10 cellular contexts compared by ENCODE assay signal in genomic region chr1:181324797-181325616, GRCh38.
DNase-seq lines count a peak whose midpoint lies in the region; ATAC-seq lines count a peak whose summit lies in the region.
"Had no signal": no experiment of that assay in that cellular context is flagged by ENCODE, and none has a peak within 500 bp of the region (broad histone marks: within the 10 kb centered on the region; RNA-seq: fewer than 3 reads in every experiment).

No MANE protein-coding gene starts in this region.

- peak; percentile 99 for ATAC-seq in activated naive CD8-positive, alpha-beta T cell treated with anti-CD3 and anti-CD28 coated beads, Interleukin-2, amount 50 U/mL, for 24 hours

- peaks cover 4% of the 10 kb centered on the region for H3K27me3 Mint-ChIP-seq in activated naive CD8-positive, alpha-beta T cell treated with anti-CD3 and anti-CD28 coated beads, Interleukin-2, amount 50 U/mL, for 24 hours

- H3K4me1 Mint-ChIP-seq in activated naive CD8-positive, alpha-beta T cell treated with anti-CD3 and anti-CD28 coated beads, Interleukin-2, amount 50 U/mL, for 24 hours = peaks cover 18% of the 10 kb centered on the region
- H3K4me1 Mint-ChIP-seq: CD14-positive monocyte had no signal

- no peaks in the 10 kb centered on the region for H3K36me3 Mint-ChIP-seq in activated naive CD8-positive, alpha-beta T cell treated with anti-CD3 and anti-CD28 coated beads, Interleukin-2, amount 50 U/mL, for 24 hours (ENCODE audit: low read depth)
- H3K36me3 Mint-ChIP-seq: CD14-positive monocyte had no signal

- H3K4me3 Mint-ChIP-seq in activated naive CD8-positive, alpha-beta T cell treated with anti-CD3 and anti-CD28 coated beads, Interleukin-2, amount 50 U/mL, for 24 hours = no peak overlapping the region
- H3K4me3 Mint-ChIP-seq: CD14-positive monocyte had no signal

- H3K27ac Mint-ChIP-seq in activated naive CD8-positive, alpha-beta T cell treated with anti-CD3 and anti-CD28 coated beads, Interleukin-2, amount 50 U/mL, for 24 hours = peak overlapping the region; percentile 57
- H3K27ac Mint-ChIP-seq: CD14-positive monocyte had no signal

- DNase-seq in DMS53 (lab: John Stamatoyannopoulos, UW) (peak; percentile 78), SK-N-DZ (ENCODE audit: low spot score) (no peak), NCI-H2107 treated with DMSO at 0.1 percent for 48 hours (lab: John Stamatoyannopoulos, UW; ENCODE audit: unreplicated experiment) (no peak), NCI-H1694 treated with DMSO at 0.1 percent for 48 hours (lab: John Stamatoyannopoulos, UW) (no peak)
- peak; percentile 75 for DNase-seq in activated CD4-positive, alpha-beta T cell treated with anti-CD3 and anti-CD28 coated beads for 48 hours
- DNase-seq in activated naive CD8-positive, alpha-beta T cell treated with anti-CD3 and anti-CD28 coated beads, Interleukin-2, amount 50 U/mL, for 24 hours = peak; percentile 58
- DNase-seq in stimulated activated CD4-positive, alpha-beta T cell treated with anti-CD3 and anti-CD28 coated beads, Interleukin-2, amount 100 ng/mL, for 48 hours = peak; percentile 25 to 36
- DNase-seq in central memory CD4-positive, alpha-beta T cell = no peak
- DNase-seq: spleen had no signal

- no peaks in the 10 kb centered on the region for H3K9me3 Mint-ChIP-seq in activated naive CD8-positive, alpha-beta T cell treated with anti-CD3 and anti-CD28 coated beads, Interleukin-2, amount 50 U/mL, for 24 hours

Comparison
In these comparisons a context has a peak if more than half of its experiments do, and no peak if none do; other contexts are left out.
1. DNase-seq: peak in DMS53 (single experiment), activated CD4-positive, alpha-beta T cell treated with anti-CD3 and anti-CD28 coated beads for 48 hours (single experiment), activated naive CD8-positive, alpha-beta T cell treated with anti-CD3 and anti-CD28 coated beads, Interleukin-2, amount 50 U/mL, for 24 hours (single experiment) and stimulated activated CD4-positive, alpha-beta T cell treated with anti-CD3 and anti-CD28 coated beads, Interleukin-2, amount 100 ng/mL, for 48 hours (2 of 2); none in central memory CD4-positive, alpha-beta T cell (single experiment), SK-N-DZ (single experiment), NCI-H2107 treated with DMSO at 0.1 percent for 48 hours (single experiment) and NCI-H1694 treated with DMSO at 0.1 percent for 48 hours (single experiment).